In the genomic region with DNA sequence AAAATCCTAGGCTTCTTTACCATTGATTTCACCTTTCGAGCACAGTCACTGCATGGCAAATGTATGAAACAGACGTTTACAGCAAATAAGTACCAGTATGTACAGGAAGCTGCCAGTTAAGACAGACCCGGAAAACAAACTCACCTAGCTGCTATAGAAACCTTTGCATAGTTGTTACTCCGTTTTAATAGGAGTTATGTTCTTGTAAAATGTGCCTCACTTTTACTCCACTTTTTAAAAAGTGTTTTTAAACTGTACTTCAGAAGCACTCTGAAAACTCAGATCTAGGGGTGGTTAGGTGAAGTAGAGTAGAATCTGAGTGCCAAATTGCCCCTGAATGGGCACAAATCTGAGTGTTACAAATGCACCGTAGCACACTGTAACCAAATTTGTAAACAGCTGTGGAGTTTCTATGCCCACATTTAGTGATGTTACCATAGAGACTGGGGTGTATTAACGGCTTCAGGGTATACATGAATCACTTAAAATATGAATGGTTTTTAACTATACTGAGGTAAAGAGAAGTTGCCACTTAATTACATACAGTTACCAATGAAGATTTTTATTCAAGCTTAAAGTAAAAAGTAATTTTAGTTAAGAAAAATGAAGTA, we compare ENCODE assay signal across 16 cellular contexts. TPM values are rescaled to one million over a fixed set of nuclear protein-coding genes. Genes with fewer than 3 reads are reported as not detected.
DNase-seq lines count a peak whose midpoint lies in the region; ATAC-seq, FAIRE-seq and TF ChIP-seq lines count a peak whose summit lies in the region.
"Had no signal": no experiment of that assay in that cellular context is flagged by ENCODE, and none has a peak within 500 bp of the region (broad histone marks: within the 10 kb centered on the region; RNA-seq: fewer than 3 reads in every experiment).

No MANE protein-coding gene starts in this region.

- peaks cover 45% of the 10 kb centered on the region for H3K36me3 ChIP-seq in CD4-positive, CD25-positive, alpha-beta regulatory T cell (ENCODE audit: control insufficient read depth, insufficient read depth, low read length)

- no peak; the same call in 1 of the 2 replicates for TF ChIP-seq POLR2A in GM12891 (IDR thresholded peaks at IDR 0.05; ENCODE audit: low read depth, low read length)

- H3K9me3 ChIP-seq in CD4-positive, CD25-positive, alpha-beta regulatory T cell (ENCODE audit: control insufficient read depth in 2 of 2, low read length in 2 of 2), result no peaks in the 10 kb centered on the region
- H3K9me3 ChIP-seq: ascending aorta, BLaER1, gastrocnemius medialis, suprapubic skin had no signal

- peak overlapping the region in 2 of 4 donors; percentile 6 to 7 for H3K4me3 Mint-ChIP-seq in CD4-positive, CD25-positive, alpha-beta regulatory T cell
- no peak overlapping the region for H3K4me3 Mint-ChIP-seq in T-helper 2 cell treated with Interferon-gamma antibody and Interleukin-4, amounts not matched to agents 5 μg/mL and 100 μg/mL, for 36 hours

- H3K4me1 Mint-ChIP-seq in CD4-positive, CD25-positive, alpha-beta regulatory T cell, result peaks cover 9 to 41% (median 17%) of the 10 kb centered on the region in 4 donors
- peaks cover 29% of the 10 kb centered on the region for H3K4me1 Mint-ChIP-seq in T-helper 2 cell treated with Interferon-gamma antibody and Interleukin-4, amounts not matched to agents 5 μg/mL and 100 μg/mL, for 36 hours (ENCODE audit: low read depth)

- peak overlapping the region; percentile 13 for H3K4me3 ChIP-seq in CD4-positive, CD25-positive, alpha-beta regulatory T cell (ENCODE audit: low read depth, low read length)
- H3K4me3 ChIP-seq: ascending aorta, BLaER1, gastrocnemius medialis, suprapubic skin had no signal

- ATAC-seq in CD4-positive, CD25-positive, alpha-beta regulatory T cell (ENCODE audit: low read depth in 2 of 2), result peak; percentile 53 to 63
- ATAC-seq in GM18868 (IDR thresholded peaks at IDR 0.05; ENCODE audit: unreplicated experiment), result no peak
- ATAC-seq: gastrocnemius medialis, sciatic nerve had no signal

- no peaks in the 10 kb centered on the region for H3K27me3 ChIP-seq in CD4-positive, CD25-positive, alpha-beta regulatory T cell (ENCODE audit: control insufficient read depth, insufficient read depth, low read length)
- H3K27me3 ChIP-seq: ascending aorta, BLaER1, gastrocnemius medialis, suprapubic skin had no signal

- peak overlapping the region; percentile 56 to 76 (median 72) for H3K27ac Mint-ChIP-seq in CD4-positive, CD25-positive, alpha-beta regulatory T cell
- H3K27ac Mint-ChIP-seq in T-helper 2 cell treated with Interferon-gamma antibody and Interleukin-4, amounts not matched to agents 5 μg/mL and 100 μg/mL, for 36 hours, result peak overlapping the region; percentile 32

- H3K27ac ChIP-seq in CD4-positive, CD25-positive, alpha-beta regulatory T cell (ENCODE audit: insufficient read depth, low read length, poor library complexity, severe bottlenecking), result peak overlapping the region; percentile 55
- H3K27ac ChIP-seq: ascending aorta, BLaER1, KMS-11, suprapubic skin had no signal

- FAIRE-seq in GM12891 (lab: Jason Lieb, UNC) (peak; percentile 28), islet of Langerhans (lab: Jason Lieb, UNC) (peak; percentile 73), HTR-8/SVneo (lab: Jason Lieb, UNC) (no peak)
- FAIRE-seq: keratinocyte had no signal

- peaks cover 20% of the 10 kb centered on the region for H3K36me3 Mint-ChIP-seq in CD4-positive, CD25-positive, alpha-beta regulatory T cell
- peaks cover 60% of the 10 kb centered on the region for H3K36me3 Mint-ChIP-seq in T-helper 2 cell treated with Interferon-gamma antibody and Interleukin-4, amounts not matched to agents 5 μg/mL and 100 μg/mL, for 36 hours (ENCODE audit: low read depth)

- DNase-seq in CD4-positive, CD25-positive, alpha-beta regulatory T cell, result peak in 1 of 3 donors; percentile 22
- DNase-seq in GM12891 (ENCODE audit: insufficient read length, low spot score), result no peak
- no peak for DNase-seq in T-helper 2 cell treated with Interferon-gamma antibody and Interleukin-4, amounts not matched to agents 5 μg/mL and 100 μg/mL, for 36 hours (ENCODE audit: low spot score)
- DNase-seq in HTR-8/SVneo (ENCODE audit: insufficient read length, low spot score), result no peak
- no peak for DNase-seq in NCI-H526 treated with DMSO at 0.1 percent for 48 hours (lab: John Stamatoyannopoulos, UW)
- DNase-seq in NK-92 (lab: John Stamatoyannopoulos, UW; ENCODE audit: unreplicated experiment), result no peak
- DNase-seq: gastrocnemius medialis, NCI-H2171 had no signal

- peaks cover 5% of the 10 kb centered on the region for H3K4me1 ChIP-seq in CD4-positive, CD25-positive, alpha-beta regulatory T cell (ENCODE audit: control insufficient read depth, insufficient read depth, low read length, poor library complexity, severe bottlenecking)
- H3K4me1 ChIP-seq: ascending aorta, BLaER1, gastrocnemius medialis, suprapubic skin had no signal

- no peaks in the 10 kb centered on the region for H3K27me3 Mint-ChIP-seq in CD4-positive, CD25-positive, alpha-beta regulatory T cell
- no peaks in the 10 kb centered on the region for H3K27me3 Mint-ChIP-seq in T-helper 2 cell treated with Interferon-gamma antibody and Interleukin-4, amounts not matched to agents 5 μg/mL and 100 μg/mL, for 36 hours (ENCODE audit: low read depth)

- no peaks in the 10 kb centered on the region for H3K9me3 Mint-ChIP-seq in CD4-positive, CD25-positive, alpha-beta regulatory T cell
- H3K9me3 Mint-ChIP-seq in T-helper 2 cell treated with Interferon-gamma antibody and Interleukin-4, amounts not matched to agents 5 μg/mL and 100 μg/mL, for 36 hours, result no peaks in the 10 kb centered on the region

TF ChIP-seq in GM12891, 5 proteins besides CTCF, POLR2A, EP300 and RAD21:
- TF ChIP-seq TAF1 (IDR thresholded peaks at IDR 0.05; ENCODE audit: low read depth, low read length) (no peak), POLR2AphosphoS5 (IDR thresholded peaks at IDR 0.05; ENCODE audit: low read depth, low read length) (no peak; the same call in 1 of the 2 replicates), POU2F2 (IDR thresholded peaks at IDR 0.05; ENCODE audit: low read depth, low read length) (no peak), SPI1 (IDR thresholded peaks at IDR 0.05; ENCODE audit: low read depth, low read length) (no peak), PAX5 (IDR thresholded peaks at IDR 0.05; ENCODE audit: insufficient read depth, low read length, severe bottlenecking) (no peak)
TF ChIP-seq in GM12891: peak in this region for 0.

RNA-seq across cellular contexts. Expression of gene CNIH4, which starts 30.7 kb away (rescaled TPM):
- 20.5 TPM for total RNA-seq in CD4-positive, CD25-positive, alpha-beta regulatory T cell
- polyA plus RNA-seq in CD4-positive, CD25-positive, alpha-beta regulatory T cell, result 10 to 100 TPM; 31.3 to 44.1 (median 40.6) TPM
- polyA plus RNA-seq in GM12891 (2012; ENCODE audit: low read depth, missing spikeins), result 28.2 TPM

RNA-seq across cellular contexts. Expression of gene WDR26, which starts 47.2 kb away (rescaled TPM):
- total RNA-seq in CD4-positive, CD25-positive, alpha-beta regulatory T cell, result 209 TPM
- polyA plus RNA-seq in CD4-positive, CD25-positive, alpha-beta regulatory T cell, result 1 to 10 TPM; 2.6 to 5.3 (median 3.3) TPM
- 37.7 TPM for polyA plus RNA-seq in GM12891 (2012; ENCODE audit: low read depth, missing spikeins)

RNA-seq across cellular contexts. Expression of gene NVL, which starts 57.4 kb away (rescaled TPM):
- 40.2 TPM for total RNA-seq in CD4-positive, CD25-positive, alpha-beta regulatory T cell
- 10 to 100 TPM in 3 of 4 donors, 1 to 10 TPM in 1; 9.0 to 17.0 (median 14.3) TPM for polyA plus RNA-seq in CD4-positive, CD25-positive, alpha-beta regulatory T cell
- 15.7 TPM for polyA plus RNA-seq in GM12891 (2012; ENCODE audit: low read depth, missing spikeins)
